ENCODE assay signal across 8 cellular contexts in genomic region chr6:26328265-26328844, GRCh38. TPM values are rescaled to one million over a fixed set of nuclear protein-coding genes. Genes with fewer than 3 reads are reported as not detected.
DNase-seq lines count a peak whose midpoint lies in the region; ATAC-seq and TF ChIP-seq lines count a peak whose summit lies in the region.

No MANE protein-coding gene starts in this region.

- WGBS in SK-N-SH (ENCODE audit: low lambda C conversion rate): 2% methylated on average over 13 of the region's 13 CpGs

- no peaks in the 10 kb centered on the region for H3K36me3 ChIP-seq in ACC112 (ENCODE audit: insufficient read depth, low read length)
- H3K36me3 ChIP-seq in SK-N-SH (replicated peaks in 1 of 2; ENCODE audit: control insufficient read depth in 1 of 2, insufficient read depth in 2 of 2, low read length in 1 of 2): no peaks in the 10 kb centered on the region
- no peaks in the 10 kb centered on the region for H3K36me3 ChIP-seq in fibroblast of lung (ENCODE audit: control insufficient read depth, insufficient read depth, low read length)
- H3K36me3 ChIP-seq in upper lobe of right lung: no peaks in the 10 kb centered on the region
- no peaks in the 10 kb centered on the region for H3K36me3 ChIP-seq in Peyer's patch

- no peaks in the 10 kb centered on the region for H4K20me1 ChIP-seq in SK-N-SH (ENCODE audit: insufficient read depth)
- no peaks in the 10 kb centered on the region for H4K20me1 ChIP-seq in fibroblast of lung (ENCODE audit: control insufficient read depth, extremely low read depth, insufficient read depth, low read length)

- no peak for ATAC-seq in upper lobe of right lung
- no peak for ATAC-seq in HG03025 (IDR thresholded peaks at IDR 0.05; ENCODE audit: low FRiP score, unreplicated experiment)
- no peak for ATAC-seq in GM21447 (IDR thresholded peaks at IDR 0.05; ENCODE audit: unreplicated experiment)

- H3K9me3 ChIP-seq in SK-N-SH (no peaks in the 10 kb centered on the region), fibroblast of lung (ENCODE audit: control insufficient read depth, insufficient read depth, low read depth, low read length) (no peaks in the 10 kb centered on the region), upper lobe of right lung (no peaks in the 10 kb centered on the region), Peyer's patch (peaks cover 0 to 8% (median 0%) of the 10 kb centered on the region in 4 donors)

- intact Hi-C loops in upper lobe of right lung (cut with DNase I): no loop called here

- no peak for TF ChIP-seq CTCF in GM12864 (IDR thresholded peaks at IDR 0.05; ENCODE audit: low read depth, low read length, missing control alignments)
- no peak for TF ChIP-seq CTCF in SK-N-SH (IDR thresholded peaks at IDR 0.05)
- no peak for TF ChIP-seq CTCF in fibroblast of lung (conservative IDR thresholded peaks at IDR 0.05 in 1 of 2, IDR thresholded peaks at IDR 0.05 in 1 of 2; ENCODE audit: low read depth in 1 of 2, low read length in 2 of 2)
- no peak for TF ChIP-seq CTCF in upper lobe of right lung (IDR thresholded peaks at IDR 0.05)
- TF ChIP-seq CTCF in Peyer's patch (IDR thresholded peaks at IDR 0.05): no peak

- H3K9me2 ChIP-seq in SK-N-SH: no peaks in the 10 kb centered on the region

- no peak for DNase-seq in GM12864 (ENCODE audit: low read depth)
- no peak for DNase-seq in SK-N-SH
- no peak for DNase-seq in fibroblast of lung (ENCODE audit: low read depth in 2 of 2)
- no peak for DNase-seq in upper lobe of right lung
- DNase-seq in Peyer's patch: no peak

- H3F3A ChIP-seq in SK-N-SH (replicated peaks; ENCODE audit: insufficient read depth): peaks cover 41% of the 10 kb centered on the region

- TF ChIP-seq POLR2A in Peyer's patch (IDR thresholded peaks at IDR 0.05): no peak

- H3K27ac ChIP-seq in ACC112 (ENCODE audit: low read depth, low read length) (peak overlapping the region; percentile 8; the same call in 1 of the 2 replicates), SK-N-SH (ENCODE audit: low read depth in 2 of 2, low read length in 1 of 2) (peak overlapping the region in 1 of 2 experiments; percentile 31; a peak in 2 of 4 replicates), fibroblast of lung (ENCODE audit: insufficient read depth, low read length) (no peak overlapping the region), upper lobe of right lung (no peak overlapping the region), Peyer's patch (no peak overlapping the region)

- no peak; a peak in 1 of 4 replicates for TF ChIP-seq EP300 in SK-N-SH (IDR thresholded peaks at IDR 0.05; ENCODE audit: borderline replicate concordance in 1 of 2, low read depth in 1 of 2, low read length in 1 of 2)

- H3K4me2 ChIP-seq in SK-N-SH: peak overlapping the region; percentile 32; the same call in 1 of the 2 replicates
- peak overlapping the region; percentile 54 for H3K4me2 ChIP-seq in fibroblast of lung (ENCODE audit: extremely low read depth, insufficient read depth, low read length)

- H3K4me3 ChIP-seq in ACC112 (ENCODE audit: low read depth, low read length) (peak overlapping the region; percentile 79), GM12864 (ENCODE audit: low read depth, low read length) (peak overlapping the region; percentile 55), SK-N-SH (ENCODE audit: low read depth in 2 of 2, low read length in 1 of 2) (peak overlapping the region; percentile 53 to 56), fibroblast of lung (replicated peaks in 1 of 4; ENCODE audit: control extremely low read depth in 1 of 4, insufficient read depth in 1 of 4, low read depth in 3 of 4, low read length in 4 of 4) (peak overlapping the region; percentile 28 to 73 (median 36)), upper lobe of right lung (no peak overlapping the region), Peyer's patch (no peak overlapping the region)

- CTCF ChIA-PET in SK-N-SH (lab: Yijun Ruan, JAX): interaction anchor here (2.4 to 4.9 kb wide), 2 partner anchors 13 to 267 kb away, joined by 13 to 25 read pairs; partner anchors contain the start of gene ABT1

- H2AFZ ChIP-seq in ACC112 (ENCODE audit: low read length, unreplicated experiment): no peak overlapping the region
- H2AFZ ChIP-seq in SK-N-SH (ENCODE audit: low read depth): peak overlapping the region; percentile 63
- H2AFZ ChIP-seq in fibroblast of lung (ENCODE audit: low read length): peak overlapping the region; percentile 17

- H3K79me2 ChIP-seq in ACC112 (ENCODE audit: control insufficient read depth, insufficient read depth, low read length, unreplicated experiment) (no peaks in the 10 kb centered on the region), SK-N-SH (ENCODE audit: insufficient read depth) (no peaks in the 10 kb centered on the region), fibroblast of lung (ENCODE audit: control insufficient read depth, insufficient read depth, low read length) (no peaks in the 10 kb centered on the region)

- peak overlapping the region; percentile 24; the same call in 1 of the 2 replicates for H3K9ac ChIP-seq in SK-N-SH
- no peak overlapping the region for H3K9ac ChIP-seq in fibroblast of lung (ENCODE audit: insufficient read depth, low read length)

- peaks cover 7% of the 10 kb centered on the region for H3K4me1 ChIP-seq in ACC112 (ENCODE audit: control insufficient read depth, insufficient read depth, low read length, unreplicated experiment)
- peaks cover 0 to 2% of the 10 kb centered on the region in 2 experiments; a peak in 2 of 4 replicates for H3K4me1 ChIP-seq in SK-N-SH (ENCODE audit: control insufficient read depth in 1 of 2, insufficient read depth in 2 of 2, low read depth in 1 of 2, low read length in 1 of 2)
- peaks cover 4% of the 10 kb centered on the region for H3K4me1 ChIP-seq in fibroblast of lung (ENCODE audit: control insufficient read depth, extremely low read depth, insufficient read depth, low read length)
- H3K4me1 ChIP-seq in upper lobe of right lung: peaks cover 3% of the 10 kb centered on the region
- H3K4me1 ChIP-seq in Peyer's patch: peaks cover 0 to 11% (median 2%) of the 10 kb centered on the region in 4 donors

- TF ChIP-seq RAD21 in SK-N-SH (IDR thresholded peaks at IDR 0.05; ENCODE audit: low read length): no peak

- POLR2A ChIA-PET in SK-N-SH (lab: Yijun Ruan, JAX): interaction anchor here (1.0 kb wide), 1 partner anchor 1537 kb away, joined by 5 read pairs; a partner anchor contains a TSS

- H3K27me3 ChIP-seq in ACC112 (ENCODE audit: insufficient read depth, low read length) (no peaks in the 10 kb centered on the region), SK-N-SH (ENCODE audit: insufficient read depth) (no peaks in the 10 kb centered on the region), fibroblast of lung (ENCODE audit: control insufficient read depth, insufficient read depth, low read length) (no peaks in the 10 kb centered on the region), upper lobe of right lung (peaks cover 68% of the 10 kb centered on the region), Peyer's patch (peaks cover 0 to 23% of the 10 kb centered on the region in 2 donors)

TF ChIP-seq in SK-N-SH, 30 proteins besides CTCF, POLR2A, EP300 and RAD21:
- no peak for TF ChIP-seq TCF12 (IDR thresholded peaks at IDR 0.05)

RNA-seq across cellular contexts. Expression of gene BTN3A2, which starts 36.6 kb away (rescaled TPM):
- polyA plus RNA-seq in SK-N-SH (2012; rRNA removed) (20.3 and 24.2 TPM in 2 replicates), fibroblast of lung (27.2 and 39.1 TPM in 2 replicates)
- 19.5 and 22.5 TPM in 2 replicates for polyA plus RNA-seq in SK-N-SH (2012; cell fraction: cytosol; rRNA removed)
- 31.8 and 33.3 TPM in 2 replicates for polyA plus RNA-seq in SK-N-SH (2012; cell fraction: nucleus; rRNA removed)
- total RNA-seq in fibroblast of lung (21.6 and 21.8 TPM in 2 replicates), upper lobe of right lung (65.2 TPM), Peyer's patch (10 to 100 TPM; 25.6 to 44.9 (median 37.0) TPM)
- 19.1 and 24.8 TPM in 2 replicates for polyA plus RNA-seq in fibroblast of lung (2012)
- 10.0 and 23.6 TPM in 2 replicates for polyA minus RNA-seq in fibroblast of lung (ENCODE audit: low replicate concordance)

RNA-seq across cellular contexts. Expression of gene BTN2A2, which starts 54.6 kb away (rescaled TPM):
- polyA plus RNA-seq in SK-N-SH (2012; rRNA removed) (11.1 and 18.0 TPM in 2 replicates), fibroblast of lung (8.6 and 14.8 TPM in 2 replicates)
- 7.2 and 8.9 TPM in 2 replicates for polyA plus RNA-seq in SK-N-SH (2012; cell fraction: cytosol; rRNA removed)
- 31.9 and 47.9 TPM in 2 replicates for polyA plus RNA-seq in SK-N-SH (2012; cell fraction: nucleus; rRNA removed)
- total RNA-seq in fibroblast of lung (7.4 and 12.7 TPM in 2 replicates), upper lobe of right lung (25.6 TPM), Peyer's patch (10 to 100 TPM in 2 of 4 donors, 1 to 10 TPM in 2; 4.7 to 41.3 (median 11.9) TPM)
- polyA plus RNA-seq in fibroblast of lung (2012): 8.3 and 12.5 TPM in 2 replicates
- polyA minus RNA-seq in fibroblast of lung (ENCODE audit: low replicate concordance): 10.0 and 21.7 TPM in 2 replicates

Comparison
In these comparisons a context has a peak if more than half of its experiments do, and no peak if none do; other contexts are left out.
1. H3K4me3 ChIP-seq: peak in ACC112 (single experiment), GM12864 (single experiment), SK-N-SH (2 of 2) and fibroblast of lung (4 of 4); none in upper lobe of right lung (single experiment) and Peyer's patch (0 of 4).